16 cellular contexts compared by ENCODE assay signal in the genomic region with DNA sequence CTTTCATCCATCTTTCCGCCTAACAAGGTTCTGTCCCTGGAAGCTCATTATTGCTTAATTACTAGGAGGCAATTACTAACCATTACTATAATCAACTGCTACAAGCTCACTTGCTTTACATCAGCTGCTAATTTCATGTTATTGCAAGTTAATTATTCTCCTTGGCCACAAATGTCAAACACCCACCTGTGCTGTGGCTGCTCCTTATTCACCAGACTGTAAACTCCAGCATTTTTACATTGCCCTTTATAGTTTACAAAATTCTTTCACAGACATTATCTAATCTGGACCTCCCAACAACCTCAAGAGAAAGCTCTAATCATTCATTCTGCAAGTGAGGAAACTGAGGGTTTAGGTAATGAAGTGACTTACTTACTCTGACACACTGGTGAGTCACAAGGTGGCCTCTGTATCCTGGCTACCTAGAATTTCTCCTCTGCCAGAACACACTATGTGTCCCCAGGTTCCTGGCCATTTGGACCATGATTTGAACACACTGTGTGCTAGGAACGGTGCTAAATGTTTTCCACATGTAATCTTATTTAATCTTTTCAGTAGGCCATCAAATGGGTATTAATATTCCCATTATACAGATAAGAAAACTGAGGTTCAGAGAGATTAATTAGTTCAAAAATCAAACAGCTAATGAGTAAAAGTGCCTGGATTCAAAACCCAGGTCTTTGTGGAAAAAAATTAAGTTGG.
DNase-seq lines count a peak whose midpoint lies in the region; ATAC-seq, FAIRE-seq and TF ChIP-seq lines count a peak whose summit lies in the region.
"Had no signal": no experiment of that assay in that cellular context is flagged by ENCODE, and none has a peak within 500 bp of the region (broad histone marks: within the 10 kb centered on the region; RNA-seq: fewer than 3 reads in every experiment).

No MANE protein-coding gene starts in this region.

- in situ Hi-C loops in GM12878 (cut with MboI) = no loop called here

- no peak overlapping the region for H2AFZ ChIP-seq in GM12878 (ENCODE audit: control insufficient read depth, low read depth, low read length)

- TF ChIP-seq CTCF in natural killer cell (IDR thresholded peaks at IDR 0.05) = no peak
- TF ChIP-seq CTCF in GM12878 (IDR thresholded peaks at IDR 0.05 in 2 of 3, conservative IDR thresholded peaks at IDR 0.05 in 1 of 3; ENCODE audit: control insufficient read depth in 2 of 3, extremely low read depth in 1 of 3, insufficient read depth in 1 of 3, low read depth in 3 of 3, low read length in 3 of 3) = no peak

- FAIRE-seq in GM12878 (lab: Jason Lieb, UNC) = no peak

- TF ChIP-seq EP300 in GM12878 (IDR thresholded peaks at IDR 0.05; ENCODE audit: borderline replicate concordance in 1 of 2, control insufficient read depth in 1 of 2, low read depth in 2 of 2, low read length in 2 of 2) = no peak; a peak in 1 of 4 replicates

- intact Hi-C loops in natural killer cell (cut with micrococcal nuclease) = no loop called here
- intact Hi-C loops in GM12878 (cut with micrococcal nuclease; ENCODE audit: unreplicated experiment) = loop anchor here (5.0 kb wide), 1 partner anchor 78 kb away; no protein-coding TSS in a partner anchor

- no TSS peak for BruUV-seq in GM12878 (replicated peaks; lab: Mats Ljungman, UMichigan)

- no peaks in the 10 kb centered on the region for H4K20me1 ChIP-seq in GM12878 (ENCODE audit: control insufficient read depth, insufficient read depth)

- no peak overlapping the region for H3K9ac ChIP-seq in GM12878 (ENCODE audit: control insufficient read depth, insufficient read depth, low read length)

- H3K4me1 Mint-ChIP-seq in natural killer cell treated with Interleukin-12 subunit alpha and Interleukin-12 subunit beta and Interleukin-15 and Interleukin-18, amount 100 ng/mL, for 72 hours (ENCODE audit: low read depth in 2 of 2) = peaks cover 19 to 45% of the 10 kb centered on the region in 2 donors
- H3K4me1 Mint-ChIP-seq in natural killer cell = peaks cover 14 to 27% of the 10 kb centered on the region in 2 donors
- H3K4me1 Mint-ChIP-seq in stimulated activated naive CD8-positive, alpha-beta T cell treated with anti-CD3 and anti-CD28 coated beads, Interleukin-15, Interleukin-2, amounts not matched to agents 100 ng/mL and 50 ng/mL, for 24 hours (ENCODE audit: low read depth) = peaks cover 73% of the 10 kb centered on the region
- H3K4me1 Mint-ChIP-seq in immature natural killer cell = peaks cover 16 to 17% of the 10 kb centered on the region in 2 donors

- H3K36me3 Mint-ChIP-seq in natural killer cell treated with Interleukin-12 subunit alpha and Interleukin-12 subunit beta and Interleukin-15 and Interleukin-18, amount 100 ng/mL, for 72 hours = no peaks in the 10 kb centered on the region
- no peaks in the 10 kb centered on the region for H3K36me3 Mint-ChIP-seq in natural killer cell
- no peaks in the 10 kb centered on the region for H3K36me3 Mint-ChIP-seq in stimulated activated naive CD8-positive, alpha-beta T cell treated with anti-CD3 and anti-CD28 coated beads, Interleukin-15, Interleukin-2, amounts not matched to agents 100 ng/mL and 50 ng/mL, for 24 hours (ENCODE audit: low read depth)
- H3K36me3 Mint-ChIP-seq in immature natural killer cell = no peaks in the 10 kb centered on the region

- POLR2A ChIA-PET in GM12878 (lab: Charles Lee) = interaction anchor here (1.2 to 6.5 kb wide), 4 partner anchors 8 to 151 kb away, joined by 3 to 58 read pairs (median 9); no protein-coding TSS in a partner anchor

- no peak for TF ChIP-seq POLR2A in GM12878 (IDR thresholded peaks at IDR 0.05; ENCODE audit: low read depth, low read length)

- no peaks in the 10 kb centered on the region for H3K27me3 ChIP-seq in GM12878 (replicated peaks in 1 of 2; ENCODE audit: control insufficient read depth in 2 of 2, insufficient read depth in 2 of 2, low read length in 1 of 2)
- H3K27me3 ChIP-seq: Peyer's patch, upper lobe of right lung had no signal

- CTCF ChIA-PET in GM12878 (lab: Yijun Ruan, JAX) = interaction anchor here (1.1 to 5.2 kb wide), 4 partner anchors 9 to 84 kb away, joined by 3 to 35 read pairs (median 4); no protein-coding TSS in a partner anchor

- H3K4me3 Mint-ChIP-seq in natural killer cell treated with Interleukin-12 subunit alpha and Interleukin-12 subunit beta and Interleukin-15 and Interleukin-18, amount 100 ng/mL, for 72 hours = peak overlapping the region; percentile 41
- H3K4me3 Mint-ChIP-seq in natural killer cell = no peak overlapping the region
- peak overlapping the region; percentile 37 for H3K4me3 Mint-ChIP-seq in stimulated activated naive CD8-positive, alpha-beta T cell treated with anti-CD3 and anti-CD28 coated beads, Interleukin-15, Interleukin-2, amounts not matched to agents 100 ng/mL and 50 ng/mL, for 24 hours
- H3K4me3 Mint-ChIP-seq in immature natural killer cell = no peak overlapping the region

- H3K27ac Mint-ChIP-seq in natural killer cell treated with Interleukin-12 subunit alpha and Interleukin-12 subunit beta and Interleukin-15 and Interleukin-18, amount 100 ng/mL, for 72 hours = no peak overlapping the region
- H3K27ac Mint-ChIP-seq in natural killer cell (no peak overlapping the region), immature natural killer cell (no peak overlapping the region)
- peak overlapping the region; percentile 80 for H3K27ac Mint-ChIP-seq in stimulated activated naive CD8-positive, alpha-beta T cell treated with anti-CD3 and anti-CD28 coated beads, Interleukin-15, Interleukin-2, amounts not matched to agents 100 ng/mL and 50 ng/mL, for 24 hours

- TF ChIP-seq RAD21 in GM12878 (IDR thresholded peaks at IDR 0.05; ENCODE audit: insufficient read depth, low read depth, low read length) = no peak

- no peaks in the 10 kb centered on the region for H3K9me3 Mint-ChIP-seq in natural killer cell treated with Interleukin-12 subunit alpha and Interleukin-12 subunit beta and Interleukin-15 and Interleukin-18, amount 100 ng/mL, for 72 hours
- H3K9me3 Mint-ChIP-seq in natural killer cell (no peaks in the 10 kb centered on the region), immature natural killer cell (no peaks in the 10 kb centered on the region)
- H3K9me3 Mint-ChIP-seq in stimulated activated naive CD8-positive, alpha-beta T cell treated with anti-CD3 and anti-CD28 coated beads, Interleukin-15, Interleukin-2, amounts not matched to agents 100 ng/mL and 50 ng/mL, for 24 hours = no peaks in the 10 kb centered on the region

- H3K79me2 ChIP-seq in GM12878 (ENCODE audit: control insufficient read depth, insufficient read depth, low read length) = peaks cover 4% of the 10 kb centered on the region; the same call in 1 of the 2 replicates

- no peak overlapping the region for H3K4me3 ChIP-seq in GM12878
- H3K4me3 ChIP-seq: Peyer's patch, upper lobe of right lung had no signal

- H3K4me1 ChIP-seq in GM12878 (ENCODE audit: control insufficient read depth, insufficient read depth, low read length) = peaks cover 26% of the 10 kb centered on the region

- no peaks in the 10 kb centered on the region for H3K9me3 ChIP-seq in GM12878 (replicated peaks; ENCODE audit: control insufficient read depth, insufficient read depth, low read length)
- H3K9me3 ChIP-seq: Peyer's patch, upper lobe of right lung had no signal

- SMC1A ChIA-PET in GM12878 (lab: Charles Lee; ENCODE audit: uncharacterized antibody, unreplicated experiment) = interaction anchor here (0.6 to 5.7 kb wide), 12 partner anchors 8 to 234 kb away, joined by 3 to 103 read pairs (median 4); a partner anchor contains a TSS

- H3K4me2 ChIP-seq in GM12878 (ENCODE audit: control insufficient read depth, insufficient read depth) = no peak overlapping the region

- no peaks in the 10 kb centered on the region; a peak in 1 of 4 replicates for H3K36me3 ChIP-seq in GM12878 (ENCODE audit: control insufficient read depth in 2 of 2, insufficient read depth in 2 of 2, low read length in 1 of 2)
- H3K36me3 ChIP-seq: Peyer's patch, upper lobe of right lung had no signal

- RAD21 ChIA-PET in GM12878 (lab: Charles Lee; ENCODE audit: unreplicated experiment) = interaction anchor here (0.8 to 1.3 kb wide), 6 partner anchors 9 to 100 kb away, joined by 3 to 8 read pairs (median 4); no protein-coding TSS in a partner anchor

- no peak overlapping the region for H3K27ac ChIP-seq in GM12878 (ENCODE audit: control insufficient read depth, insufficient read depth)
- H3K27ac ChIP-seq: epithelial cell of prostate, upper lobe of right lung had no signal

- WGBS in GM12878 (ENCODE audit: insufficient coverage, insufficient replicate concordance, low lambda C conversion rate, missing lambda C conversion rate) = 66% methylated on average over 2 of the region's 2 CpGs

- peak in 1 of 2 donors; percentile 80 for ATAC-seq in natural killer cell treated with Interleukin-12 subunit alpha and Interleukin-12 subunit beta and Interleukin-15 and Interleukin-18, amount 100 ng/mL, for 72 hours
- ATAC-seq in natural killer cell (no peak), GM12878 (peak; percentile 16; the same call in 2 of the 3 replicates), HG03571 (IDR thresholded peaks at IDR 0.05; ENCODE audit: unreplicated experiment) (no peak)
- ATAC-seq: left cardiac atrium, upper lobe of right lung had no signal

- no peak for DNase-seq in natural killer cell treated with Interleukin-12 subunit alpha and Interleukin-12 subunit beta and Interleukin-15 and Interleukin-18, amount 100 ng/mL, for 72 hours (ENCODE audit: low spot score)
- DNase-seq in natural killer cell (no peak), NCI-H1417 treated with DMSO at 0.1 percent for 48 hours (lab: John Stamatoyannopoulos, UW) (peak; percentile 85), GM12878 (ENCODE audit: low read depth, low spot score) (no peak), superior temporal gyrus (ENCODE audit: extremely low spot score) (no peak), immature natural killer cell (no peak)
- DNase-seq: activated CD4-positive, CD25-positive, alpha-beta regulatory T cell treated with anti-CD3 and anti-CD28 coated beads, Interleukin-2, amount 50 U/mL, for 72 hours; head of caudate nucleus; left cardiac atrium; MV-4-11; stimulated activated CD8-positive, alpha-beta memory T cell treated with anti-CD3 and anti-CD28 coated beads, Interleukin-4, amount 100 ng/mL, for 48 hours; upper lobe of right lung had no signal

- H3K27me3 Mint-ChIP-seq in natural killer cell treated with Interleukin-12 subunit alpha and Interleukin-12 subunit beta and Interleukin-15 and Interleukin-18, amount 100 ng/mL, for 72 hours = no peaks in the 10 kb centered on the region
- no peaks in the 10 kb centered on the region for H3K27me3 Mint-ChIP-seq in natural killer cell (ENCODE audit: low read depth in 2 of 2)
- no peaks in the 10 kb centered on the region for H3K27me3 Mint-ChIP-seq in stimulated activated naive CD8-positive, alpha-beta T cell treated with anti-CD3 and anti-CD28 coated beads, Interleukin-15, Interleukin-2, amounts not matched to agents 100 ng/mL and 50 ng/mL, for 24 hours
- peaks cover 0 to 4% (median 2%) of the 10 kb centered on the region in 3 donors for H3K27me3 Mint-ChIP-seq in immature natural killer cell (ENCODE audit: low read depth in 3 of 3)

TF ChIP-seq in GM12878, 131 proteins besides CTCF, POLR2A, EP300 and RAD21 (continues in another document):
- TF ChIP-seq MEF2A (IDR thresholded peaks at IDR 0.05; ENCODE audit: insufficient read depth, low read depth, low read length) = no peak
- TF ChIP-seq IKZF1 (conservative IDR thresholded peaks at IDR 0.05) = 0 out of 2 replicates have a peak, but pooled peaks have one; percentile 28
- no peak for TF ChIP-seq RAD51 (IDR thresholded peaks at IDR 0.05)
- TF ChIP-seq ZNF217 (IDR thresholded peaks at IDR 0.05) = peak; percentile 57; the same call in 1 of the 2 replicates

Comparison
In these comparisons a context has a peak if more than half of its experiments do, and no peak if none do; other contexts are left out.
1. H3K4me3 Mint-ChIP-seq: peak in natural killer cell treated with Interleukin-12 subunit alpha and Interleukin-12 subunit beta and Interleukin-15 and Interleukin-18, amount 100 ng/mL, for 72 hours (single experiment) and stimulated activated naive CD8-positive, alpha-beta T cell treated with anti-CD3 and anti-CD28 coated beads, Interleukin-15, Interleukin-2, amounts not matched to agents 100 ng/mL and 50 ng/mL, for 24 hours (single experiment); none in natural killer cell (single experiment) and immature natural killer cell (0 of 5).